1 cellular context compared by ENCODE assay signal in the genomic region with DNA sequence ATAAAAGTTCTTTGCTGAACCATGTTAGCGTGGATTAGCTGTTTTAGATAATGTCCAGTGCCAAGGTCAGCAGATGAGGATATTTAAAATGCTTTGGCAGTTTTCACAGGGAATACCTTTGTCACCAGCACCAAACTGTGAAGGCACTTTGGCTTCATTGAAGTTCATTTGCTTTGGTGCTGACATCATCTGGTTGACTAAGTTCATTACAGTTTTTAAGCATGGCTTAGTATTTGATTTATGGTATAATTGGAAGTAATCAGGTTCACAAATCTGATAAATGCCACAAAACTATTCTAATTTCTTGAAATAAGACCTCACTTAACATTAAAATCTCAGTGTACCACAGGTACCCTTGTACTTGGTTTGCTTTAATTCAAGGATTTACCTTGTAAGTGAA.
TF ChIP-seq lines count a peak whose summit lies in the region.

No MANE protein-coding gene starts in this region.

TF ChIP-seq in GM23338, 12 proteins besides CTCF, POLR2A, EP300 and RAD21 (continued from another document):
- TF ChIP-seq JUNB (IDR thresholded peaks at IDR 0.05; ENCODE audit: unreplicated experiment) = no peak
- no peak for TF ChIP-seq POLR2AphosphoS5 (IDR thresholded peaks at IDR 0.05; ENCODE audit: low read depth)
